Comparison of ENCODE assay signal across 16 cellular contexts in the genomic region with DNA sequence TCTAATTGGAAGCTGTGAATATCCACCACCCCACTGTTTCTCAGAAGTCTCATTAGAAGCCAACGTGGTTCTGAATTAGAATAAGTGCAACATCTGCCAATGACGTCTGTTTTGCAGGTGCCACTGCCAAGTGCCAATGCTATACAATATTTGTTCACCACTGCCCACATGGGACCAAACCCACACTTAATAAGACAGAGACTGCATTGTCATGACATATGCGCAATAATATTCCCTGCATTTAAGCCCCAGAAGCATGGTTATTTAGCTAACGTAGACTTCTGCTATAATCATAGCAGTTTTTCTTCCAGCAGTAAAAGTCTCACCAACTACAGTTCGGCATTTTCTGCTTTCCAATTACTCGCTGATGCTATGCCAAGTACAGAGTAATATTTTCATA.
DNase-seq lines count a peak whose midpoint lies in the region; TF ChIP-seq lines count a peak whose summit lies in the region.
"Had no signal": no experiment of that assay in that cellular context is flagged by ENCODE, and none has a peak within 500 bp of the region (broad histone marks: within the 10 kb centered on the region; RNA-seq: fewer than 3 reads in every experiment).

No MANE protein-coding gene starts in this region.

- CTCF ChIA-PET in OCI-LY7 (lab: Charles Lee; ENCODE audit: unreplicated experiment), result no interaction called here

- TF ChIP-seq CTCF in OCI-LY7 (conservative IDR thresholded peaks at IDR 0.05; ENCODE audit: low read length), result no peak

- H3K27ac ChIP-seq in stomach smooth muscle (ENCODE audit: low read length), result no peak overlapping the region
- no peak overlapping the region for H3K27ac ChIP-seq in OCI-LY7 (ENCODE audit: low read depth, low read length, poor library complexity, severe bottlenecking)
- H3K27ac ChIP-seq: 22Rv1, left lung, prostate gland, SJCRH30 had no signal

- H2AFZ ChIP-seq in OCI-LY7 (ENCODE audit: low read length), result no peak overlapping the region

- peak; percentile 1 for DNase-seq in NCI-H1105 (lab: John Stamatoyannopoulos, UW)
- DNase-seq in NCI-H1105 treated with DMSO at 0.1 percent for 48 hours (lab: John Stamatoyannopoulos, UW), result no peak
- peak; percentile 3 for DNase-seq in NCI-H774 (lab: John Stamatoyannopoulos, UW)
- peak; percentile 46 for DNase-seq in fibroblast of peridontal ligament (ENCODE audit: extremely low read depth)
- no peak for DNase-seq in HUDEP-2 (lab: John Stamatoyannopoulos, UW; ENCODE audit: unreplicated experiment in 76 of 76)
- DNase-seq in OCI-LY7 (ENCODE audit: low spot score), result no peak
- no peak for DNase-seq in posterior vena cava (ENCODE audit: low spot score)
- DNase-seq: activated CD4-positive, alpha-beta T cell treated with anti-CD3 and anti-CD28 coated beads for 1 hour; activated naive CD4-positive, alpha-beta T cell treated with Interleukin-2 at 50 U/mL for 16 hours; CD4-positive, CD25-positive, alpha-beta regulatory T cell; left lung; SJCRH30 had no signal

- H3K79me2 ChIP-seq in OCI-LY7 (ENCODE audit: insufficient read depth, low read depth, low read length), result no peaks in the 10 kb centered on the region

- intact Hi-C loops in OCI-LY7 (cut with micrococcal nuclease; ENCODE audit: unreplicated experiment), result no loop called here
- intact Hi-C loops in posterior vena cava (cut with DNase I), result loop anchor here in 1 of 2 donors (10.0 kb wide), 1 partner anchor 1370 kb away; no protein-coding TSS in a partner anchor

- H3K9me2 ChIP-seq in OCI-LY7 (ENCODE audit: insufficient read depth, low read length), result no peaks in the 10 kb centered on the region

- no TSS peak for BruUV-seq in OCI-LY7 (replicated peaks; lab: Mats Ljungman, UMichigan)

- H3K4me1 ChIP-seq in stomach smooth muscle (ENCODE audit: control insufficient read depth, insufficient read depth, low read length) (peaks cover 3% of the 10 kb centered on the region), OCI-LY7 (ENCODE audit: insufficient read depth, low read length, poor library complexity, severe bottlenecking) (no peaks in the 10 kb centered on the region)
- H3K4me1 ChIP-seq: left lung, prostate gland, SJCRH30 had no signal

- POLR2A ChIA-PET in OCI-LY7 (lab: Charles Lee), result interaction anchor here (0.7 kb wide), 1 partner anchor 1085 kb away, joined by 8 read pairs; no protein-coding TSS in a partner anchor

- H3K36me3 ChIP-seq in stomach smooth muscle (ENCODE audit: control insufficient read depth in 2 of 2, insufficient read depth in 2 of 2, low read length in 2 of 2) (no peaks in the 10 kb centered on the region), OCI-LY7 (ENCODE audit: insufficient read depth, low read length) (no peaks in the 10 kb centered on the region)
- H3K36me3 ChIP-seq: left lung, prostate gland, SJCRH30 had no signal

- H3K9me3 ChIP-seq in stomach smooth muscle (ENCODE audit: control insufficient read depth in 2 of 2, low read length in 2 of 2), result no peaks in the 10 kb centered on the region
- no peaks in the 10 kb centered on the region for H3K9me3 ChIP-seq in OCI-LY7 (ENCODE audit: low read length)
- H3K9me3 ChIP-seq: left lung, prostate gland, SJCRH30 had no signal

- H3K4me3 ChIP-seq in stomach smooth muscle (ENCODE audit: low read length in 2 of 2) (peak overlapping the region; percentile 64 to 79), OCI-LY7 (ENCODE audit: low read depth, low read length, poor library complexity, severe bottlenecking) (no peak overlapping the region)
- H3K4me3 ChIP-seq: GM12878, left lung, SJCRH30 had no signal

- H4K20me1 ChIP-seq in OCI-LY7 (ENCODE audit: insufficient read depth, low read length), result no peaks in the 10 kb centered on the region

- no peak overlapping the region for H3K4me2 ChIP-seq in OCI-LY7 (ENCODE audit: low read length)

- H3K27me3 ChIP-seq in stomach smooth muscle (ENCODE audit: control insufficient read depth in 1 of 2, insufficient read depth in 2 of 2, low read length in 2 of 2), result no peaks in the 10 kb centered on the region
- H3K27me3 ChIP-seq: left lung, SJCRH30 had no signal

- no peak overlapping the region for H3K9ac ChIP-seq in stomach smooth muscle (ENCODE audit: low read length in 2 of 2)

Comparison
In these comparisons a context has a peak if more than half of its experiments do, and no peak if none do; other contexts are left out.
1. DNase-seq: peak in NCI-H1105 (single experiment), NCI-H774 (single experiment) and fibroblast of peridontal ligament (single experiment); none in NCI-H1105 treated with DMSO at 0.1 percent for 48 hours (single experiment), HUDEP-2 (0 of 76), OCI-LY7 (single experiment) and posterior vena cava (single experiment).